Comparison of ENCODE assay signal across 9 cellular contexts in the genomic region with DNA sequence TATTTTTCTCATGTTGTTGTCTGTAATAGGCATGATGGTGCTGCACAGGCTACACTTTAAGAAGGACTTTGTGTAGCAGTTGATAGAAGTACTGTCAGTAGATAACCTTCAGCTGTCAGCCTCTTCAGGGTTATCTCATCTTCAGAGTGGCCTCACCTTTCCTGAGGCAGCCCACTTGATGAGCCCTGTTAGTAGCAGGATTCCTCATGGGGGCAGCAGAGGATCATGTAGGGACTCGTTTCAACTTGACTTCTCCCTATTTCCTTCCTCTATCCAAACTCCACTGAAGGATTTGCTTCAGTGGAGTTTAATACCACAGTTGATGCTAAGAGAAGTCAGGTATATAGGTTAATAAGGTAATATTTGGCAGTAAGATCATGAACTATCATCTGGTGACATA.
DNase-seq lines count a peak whose midpoint lies in the region; ATAC-seq, FAIRE-seq and TF ChIP-seq lines count a peak whose summit lies in the region.
"Had no signal": no experiment of that assay in that cellular context is flagged by ENCODE, and none has a peak within 500 bp of the region (broad histone marks: within the 10 kb centered on the region; RNA-seq: fewer than 3 reads in every experiment).

No MANE protein-coding gene starts in this region.

- no peaks in the 10 kb centered on the region for H3K36me3 ChIP-seq in fibroblast of lung (ENCODE audit: control insufficient read depth, insufficient read depth, low read length)

- no peaks in the 10 kb centered on the region for H3K9me3 ChIP-seq in fibroblast of lung (ENCODE audit: control insufficient read depth, insufficient read depth, low read depth, low read length)

- no peaks in the 10 kb centered on the region for H3K4me1 ChIP-seq in fibroblast of lung (ENCODE audit: control insufficient read depth, extremely low read depth, insufficient read depth, low read length)

- TF ChIP-seq CTCF in 22Rv1 (IDR thresholded peaks at IDR 0.05) (peak; percentile 78), fibroblast of lung (conservative IDR thresholded peaks at IDR 0.05 in 1 of 2, IDR thresholded peaks at IDR 0.05 in 1 of 2; ENCODE audit: low read depth in 1 of 2, low read length in 2 of 2) (peak in 1 of 2 donors; percentile 21)

- no peak for FAIRE-seq in GM12892 (lab: Jason Lieb, UNC)

- ATAC-seq in GM21723 (IDR thresholded peaks at IDR 0.05; ENCODE audit: unreplicated experiment) (peak; percentile 45), GM19351 (IDR thresholded peaks at IDR 0.05; ENCODE audit: unreplicated experiment) (no peak), HG03439 (IDR thresholded peaks at IDR 0.05; ENCODE audit: unreplicated experiment) (no peak)

- DNase-seq in NCI-H460 (ENCODE audit: extremely low read depth, low read depth) (peak; percentile 40), fibroblast of lung (ENCODE audit: low read depth in 2 of 2) (peak; percentile 16 to 34), GM12892 (ENCODE audit: insufficient read length) (no peak)
- DNase-seq in activated CD8-positive, alpha-beta memory T cell treated with anti-CD3 and anti-CD28 coated beads for 24 hours: no peak
- DNase-seq: activated B cell treated with CpG ODN at 0.5 μM for 24 hours had no signal

- no peak overlapping the region for H3K4me3 ChIP-seq in fibroblast of lung (replicated peaks in 1 of 4; ENCODE audit: control extremely low read depth in 1 of 4, insufficient read depth in 1 of 4, low read depth in 3 of 4, low read length in 4 of 4)

- H3K27me3 ChIP-seq in fibroblast of lung (ENCODE audit: control insufficient read depth, insufficient read depth, low read length): no peaks in the 10 kb centered on the region

- H3K27ac ChIP-seq in 22Rv1 (no peak overlapping the region), fibroblast of lung (ENCODE audit: insufficient read depth, low read length) (no peak overlapping the region)

- no peaks in the 10 kb centered on the region for H4K20me1 ChIP-seq in fibroblast of lung (ENCODE audit: control insufficient read depth, extremely low read depth, insufficient read depth, low read length)

- TF ChIP-seq POLR2A in GM12892 (IDR thresholded peaks at IDR 0.05; ENCODE audit: low read depth, low read length): no peak

- H2AFZ ChIP-seq in fibroblast of lung (ENCODE audit: low read length): no peak overlapping the region

- H3K79me2 ChIP-seq in fibroblast of lung (ENCODE audit: control insufficient read depth, insufficient read depth, low read length): no peaks in the 10 kb centered on the region

- H3K4me2 ChIP-seq in fibroblast of lung (ENCODE audit: extremely low read depth, insufficient read depth, low read length): no peak overlapping the region

- no peak overlapping the region for H3K9ac ChIP-seq in fibroblast of lung (ENCODE audit: insufficient read depth, low read length)

Comparison
In these comparisons a context has a peak if more than half of its experiments do, and no peak if none do; other contexts are left out.
1. DNase-seq: peak in NCI-H460 (single experiment) and fibroblast of lung (2 of 2); none in activated CD8-positive, alpha-beta memory T cell treated with anti-CD3 and anti-CD28 coated beads for 24 hours (single experiment) and GM12892 (single experiment).